Comparison of ENCODE assay signal across 27 cellular contexts in genomic region chrY:14818452-14818851, GRCh38.
"Had no signal": no experiment of that assay in that cellular context is flagged by ENCODE, and none has a peak within 500 bp of the region (broad histone marks: within the 10 kb centered on the region; RNA-seq: fewer than 3 reads in every experiment).

No MANE protein-coding gene starts in this region.

- DNase-seq: stimulated activated CD4-positive, alpha-beta T cell treated with anti-CD3 and anti-CD28 coated beads, Interleukin-2, amount 100 ng/mL, for 48 hours; stimulated activated CD4-positive, alpha-beta T cell treated with anti-CD3 and anti-CD28 coated beads, Interleukin-4, amount 100 ng/mL, for 1 hour; stimulated activated CD4-positive, alpha-beta T cell treated with anti-CD3 and anti-CD28 coated beads, Interleukin-4, amount 100 ng/mL, for 24 hours; stimulated activated CD4-positive, alpha-beta T cell treated with anti-CD3 and anti-CD28 coated beads, Interleukin-4, amount 100 ng/mL, for 4 hours; stimulated activated CD8-positive, alpha-beta memory T cell treated with anti-CD3 and anti-CD28 coated beads, Interleukin-4, amount 100 ng/mL, for 48 hours; stimulated activated naive B cell treated with anti-CD40 and anti-IgM and Interleukin-4, amounts not matched to agents 10 μg/mL and 1 μg/mL and 100 μg/mL, for 72 hours; stimulated activated naive CD4-positive, alpha-beta T cell; stimulated activated naive CD4-positive, alpha-beta T cell treated with Interleukin-2 at 50 U/mL for 16 hours; stimulated activated naive CD8-positive, alpha-beta T cell treated with anti-CD3 and anti-CD28 coated beads, Interleukin-15, amount 100 ng/mL, for 72 hours; stimulated activated naive CD8-positive, alpha-beta T cell treated with anti-CD3 and anti-CD28 coated beads, Interleukin-15, Interleukin-2, amounts not matched to agents 100 U/mL and 50 U/mL, for 24 hours; stomach; substantia nigra; testis; thyroid gland; tibial artery; transverse colon; trophoblast cell; upper lobe of left lung; upper lobe of right lung; uterus had no signal

- H3K4me3 ChIP-seq: stomach, suprapubic skin, testis, thoracic aorta, thyroid gland, tibial artery, tibial nerve, transverse colon, upper lobe of left lung, upper lobe of right lung, uterus, vagina had no signal

- H3K4me1 ChIP-seq: stomach, suprapubic skin, testis, thyroid gland, tibial artery, tibial nerve, transverse colon, upper lobe of left lung, upper lobe of right lung, uterus, vagina had no signal

- H3K27me3 ChIP-seq: stomach, suprapubic skin, testis, thyroid gland, tibial artery, tibial nerve, transverse colon, upper lobe of left lung, upper lobe of right lung, uterus, vagina had no signal

- H3K27ac ChIP-seq: stomach, suprapubic skin, testis, thoracic aorta, thyroid gland, tibial artery, tibial nerve, transverse colon, upper lobe of left lung, upper lobe of right lung, uterus, vagina had no signal

- FAIRE-seq: urothelium cell line had no signal

- ATAC-seq: stimulated activated effector memory CD8-positive, alpha-beta T cell treated with anti-CD3 and anti-CD28 coated beads, Interleukin-12 subunit alpha, Interleukin-12 subunit beta, amount 100 ng/mL, for 72 hours; stimulated activated memory B cell treated with anti-CD40 and anti-IgM and Interleukin-4, amounts not matched to agents 10 μg/mL and 1 μg/mL and 100 μg/mL, for 72 hours; stimulated activated naive B cell treated with anti-CD40 and anti-IgM and Interleukin-4, amounts not matched to agents 10 μg/mL and 1 μg/mL and 100 μg/mL, for 72 hours; stimulated activated naive CD8-positive, alpha-beta T cell treated with anti-CD3 and anti-CD28 coated beads, Interleukin-15, amount 100 ng/mL, for 72 hours; stimulated activated naive CD8-positive, alpha-beta T cell treated with anti-CD3 and anti-CD28 coated beads, Interleukin-15, Interleukin-2, amounts not matched to agents 100 U/mL and 50 U/mL, for 24 hours; upper lobe of right lung had no signal

- H3K36me3 ChIP-seq: stomach, suprapubic skin, thoracic aorta, thyroid gland, tibial artery, tibial nerve, transverse colon, upper lobe of left lung, upper lobe of right lung, uterus, vagina had no signal

- H3K9me3 ChIP-seq: stomach, suprapubic skin, testis, thoracic aorta, thyroid gland, tibial artery, tibial nerve, transverse colon, upper lobe of left lung, upper lobe of right lung, uterus, vagina had no signal
